ENCODE assay signal across 1 cellular context in the genomic region with DNA sequence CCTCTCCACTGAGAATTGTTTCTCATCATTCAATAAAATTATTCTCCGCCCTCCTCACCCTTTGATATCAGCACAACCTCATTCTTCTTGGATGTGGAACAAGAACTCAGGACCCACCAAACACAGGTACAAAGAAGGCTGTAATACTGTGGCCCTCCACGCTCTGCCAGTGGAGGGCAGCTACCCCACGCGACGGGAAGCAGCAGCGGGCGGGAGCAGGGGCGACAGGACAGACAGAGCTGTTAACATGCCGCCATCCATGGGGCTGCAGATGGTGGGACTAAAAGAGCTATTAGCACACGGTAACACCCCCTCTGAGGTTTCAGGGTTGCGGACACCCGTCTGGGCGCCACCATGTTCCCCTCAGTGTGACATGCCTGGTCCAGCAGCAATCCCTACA.
TF ChIP-seq lines count a peak whose summit lies in the region.

No MANE protein-coding gene starts in this region.

TF ChIP-seq in WTC11, 78 proteins besides CTCF, POLR2A, EP300 and RAD21 (continued from another document):
- TF ChIP-seq, protein P1, sequence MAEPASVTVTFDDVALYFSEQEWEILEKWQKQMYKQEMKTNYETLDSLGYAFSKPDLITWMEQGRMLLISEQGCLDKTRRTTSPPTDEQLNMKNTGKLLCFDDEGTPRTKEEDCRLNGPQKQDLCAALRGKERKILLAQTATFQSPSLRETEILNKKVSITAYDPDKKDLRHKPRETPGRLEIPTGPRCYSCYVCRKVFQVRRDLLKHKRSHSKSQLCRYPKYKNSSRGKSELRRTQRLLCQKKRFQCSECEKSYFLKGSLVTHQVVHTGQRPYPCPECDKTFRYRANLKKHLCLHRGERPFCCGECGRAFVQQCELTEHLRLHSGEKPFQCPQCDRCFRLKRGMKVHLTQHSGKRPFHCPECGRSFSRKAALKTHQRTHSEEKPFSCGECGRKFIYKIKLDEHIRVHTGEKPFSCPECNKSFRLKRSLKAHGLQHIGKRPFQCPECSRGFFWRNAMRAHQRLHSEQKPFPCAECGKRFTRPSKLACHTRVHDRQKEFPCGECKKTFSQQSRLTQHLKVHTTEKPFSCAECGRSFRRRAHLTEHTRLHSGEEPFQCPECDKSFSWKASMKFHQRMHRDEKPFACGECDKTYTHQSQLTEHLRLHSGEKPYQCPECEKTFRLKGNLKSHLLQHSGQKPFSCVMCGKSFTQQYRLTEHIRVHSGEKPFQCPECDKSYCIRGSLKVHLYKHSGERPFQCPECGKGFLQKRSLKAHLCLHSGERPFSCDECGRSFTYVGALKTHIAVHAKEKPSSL (CRISPR knock-in tag; conservative IDR thresholded peaks at IDR 0.05), result no peak
